ENCODE assay signal across 8 cellular contexts in genomic region chr9:15837079-15837679, GRCh38.
DNase-seq lines count a peak whose midpoint lies in the region; ATAC-seq and TF ChIP-seq lines count a peak whose summit lies in the region.

No MANE protein-coding gene starts in this region.

- 4% methylated on average over 4 of the region's 4 CpGs for WGBS in hepatocyte (ENCODE audit: low lambda C conversion rate, missing lambda C conversion rate)
- WGBS in spleen, 5 donors = 3 to 9% (median 4%) methylated on average over 4 of the region's 4 CpGs

- TF ChIP-seq CTCF in hepatocyte (IDR thresholded peaks at IDR 0.05; ENCODE audit: poor library complexity) = peak; percentile 77
- peak in 7 of 11 experiments; percentile 24 to 70 (median 68) for TF ChIP-seq CTCF in spleen (IDR thresholded peaks at IDR 0.05 in 8 of 11, conservative IDR thresholded peaks at IDR 0.05 in 3 of 11)

- no peak for TF ChIP-seq POLR2A in spleen (IDR thresholded peaks at IDR 0.05)

- no peaks in the 10 kb centered on the region for H3K27me3 Mint-ChIP-seq in activated naive CD8-positive, alpha-beta T cell treated with anti-CD3 and anti-CD28 coated beads, Interleukin-2, amount 50 U/mL, for 24 hours
- H3K27me3 Mint-ChIP-seq in activated T-helper 1 cell treated with anti-CD3 and anti-CD28 coated beads, Interleukin-12 subunit alpha, Interleukin-12 subunit beta, Interleukin-2, Interleukin-4 antibody, amounts not matched to agents 30 ng/mL and 10 ng/mL and 1 ng/mL, durations not matched to agents 14 hours and 24 hours and 36 hours (ENCODE audit: insufficient read depth) = no peaks in the 10 kb centered on the region

- H3K36me3 Mint-ChIP-seq in activated naive CD8-positive, alpha-beta T cell treated with anti-CD3 and anti-CD28 coated beads, Interleukin-2, amount 50 U/mL, for 24 hours (ENCODE audit: low read depth) = no peaks in the 10 kb centered on the region
- H3K36me3 Mint-ChIP-seq in activated T-helper 1 cell treated with anti-CD3 and anti-CD28 coated beads, Interleukin-12 subunit alpha, Interleukin-12 subunit beta, Interleukin-2, Interleukin-4 antibody, amounts not matched to agents 30 ng/mL and 10 ng/mL and 1 ng/mL, durations not matched to agents 14 hours and 24 hours and 36 hours (ENCODE audit: low read depth) = no peaks in the 10 kb centered on the region

- H3K27ac ChIP-seq in hepatocyte (no peak overlapping the region), spleen (no peak overlapping the region)

- H3K4me1 ChIP-seq in hepatocyte (ENCODE audit: insufficient read depth) (no peaks in the 10 kb centered on the region), spleen (no peaks in the 10 kb centered on the region)

- no peak overlapping the region for H3K4me3 Mint-ChIP-seq in activated naive CD8-positive, alpha-beta T cell treated with anti-CD3 and anti-CD28 coated beads, Interleukin-2, amount 50 U/mL, for 24 hours
- no peak overlapping the region for H3K4me3 Mint-ChIP-seq in activated T-helper 1 cell treated with anti-CD3 and anti-CD28 coated beads, Interleukin-12 subunit alpha, Interleukin-12 subunit beta, Interleukin-2, Interleukin-4 antibody, amounts not matched to agents 30 ng/mL and 10 ng/mL and 1 ng/mL, durations not matched to agents 14 hours and 24 hours and 36 hours

- H3K79me2 ChIP-seq in hepatocyte = no peaks in the 10 kb centered on the region

- no peaks in the 10 kb centered on the region for H3K9me2 ChIP-seq in hepatocyte (replicated peaks; ENCODE audit: insufficient read depth)

- H3K9me3 ChIP-seq in hepatocyte (ENCODE audit: low read depth) = no peaks in the 10 kb centered on the region
- no peaks in the 10 kb centered on the region for H3K9me3 ChIP-seq in spleen

- no peak overlapping the region for H2AFZ ChIP-seq in hepatocyte

- ATAC-seq in GM18873 (IDR thresholded peaks at IDR 0.05; ENCODE audit: low FRiP score, unreplicated experiment) (peak; percentile 81), HG03066 (IDR thresholded peaks at IDR 0.05; ENCODE audit: low read depth, unreplicated experiment) (peak; percentile 88)
- peak; percentile 61 for ATAC-seq in activated naive CD8-positive, alpha-beta T cell treated with anti-CD3 and anti-CD28 coated beads, Interleukin-2, amount 50 U/mL, for 24 hours

- H3K4me2 ChIP-seq in hepatocyte = no peak overlapping the region

- H3K4me1 Mint-ChIP-seq in activated naive CD8-positive, alpha-beta T cell treated with anti-CD3 and anti-CD28 coated beads, Interleukin-2, amount 50 U/mL, for 24 hours = no peaks in the 10 kb centered on the region
- no peaks in the 10 kb centered on the region for H3K4me1 Mint-ChIP-seq in activated T-helper 1 cell treated with anti-CD3 and anti-CD28 coated beads, Interleukin-12 subunit alpha, Interleukin-12 subunit beta, Interleukin-2, Interleukin-4 antibody, amounts not matched to agents 30 ng/mL and 10 ng/mL and 1 ng/mL, durations not matched to agents 14 hours and 24 hours and 36 hours (ENCODE audit: low read depth)

- H3K27ac Mint-ChIP-seq in activated naive CD8-positive, alpha-beta T cell treated with anti-CD3 and anti-CD28 coated beads, Interleukin-2, amount 50 U/mL, for 24 hours = no peak overlapping the region
- H3K27ac Mint-ChIP-seq in activated T-helper 1 cell treated with anti-CD3 and anti-CD28 coated beads, Interleukin-12 subunit alpha, Interleukin-12 subunit beta, Interleukin-2, Interleukin-4 antibody, amounts not matched to agents 30 ng/mL and 10 ng/mL and 1 ng/mL, durations not matched to agents 14 hours and 24 hours and 36 hours = no peak overlapping the region

- H3K9me3 Mint-ChIP-seq in activated naive CD8-positive, alpha-beta T cell treated with anti-CD3 and anti-CD28 coated beads, Interleukin-2, amount 50 U/mL, for 24 hours = no peaks in the 10 kb centered on the region
- H3K9me3 Mint-ChIP-seq in activated T-helper 1 cell treated with anti-CD3 and anti-CD28 coated beads, Interleukin-12 subunit alpha, Interleukin-12 subunit beta, Interleukin-2, Interleukin-4 antibody, amounts not matched to agents 30 ng/mL and 10 ng/mL and 1 ng/mL, durations not matched to agents 14 hours and 24 hours and 36 hours = no peaks in the 10 kb centered on the region

- H3K36me3 ChIP-seq in hepatocyte (replicated peaks; ENCODE audit: insufficient read depth, low read depth) (no peaks in the 10 kb centered on the region), spleen (no peaks in the 10 kb centered on the region)

- DNase-seq in DMS53 (lab: John Stamatoyannopoulos, UW) (peak; percentile 54), NCI-H2196 (lab: John Stamatoyannopoulos, UW; ENCODE audit: unreplicated experiment) (peak; percentile 81), hepatocyte (ENCODE audit: low spot score) (peak; percentile 80), spleen (no peak)
- DNase-seq in activated naive CD8-positive, alpha-beta T cell treated with anti-CD3 and anti-CD28 coated beads, Interleukin-2, amount 50 U/mL, for 24 hours = peak; percentile 14
- DNase-seq in activated T-helper 1 cell treated with anti-CD3 and anti-CD28 coated beads, Interleukin-12 subunit alpha, Interleukin-12 subunit beta, Interleukin-2, Interleukin-4 antibody, amounts not matched to agents 30 ng/mL and 10 ng/mL and 1 ng/mL, durations not matched to agents 14 hours and 24 hours and 36 hours (ENCODE audit: low spot score) = no peak

- H3K27me3 ChIP-seq in hepatocyte (no peaks in the 10 kb centered on the region), spleen (replicated peaks in 1 of 7) (no peaks in the 10 kb centered on the region)

- intact Hi-C loops in spleen (cut with DNase I; ENCODE audit: low total_unique reads) = no loop called here
- intact Hi-C loops in activated T-helper 1 cell treated with anti-CD3 and anti-CD28 coated beads, Interleukin-12 subunit alpha, Interleukin-12 subunit beta, Interleukin-2, Interleukin-4 antibody, amounts not matched to agents 30 ng/mL and 10 ng/mL and 1 ng/mL, durations not matched to agents 14 hours and 24 hours and 36 hours (cut with micrococcal nuclease) = loop anchor here (5.0 kb wide), 1 partner anchor 1625 kb away; no protein-coding TSS in a partner anchor

- no peaks in the 10 kb centered on the region for H4K20me1 ChIP-seq in hepatocyte (ENCODE audit: insufficient read depth, poor library complexity, severe bottlenecking)

- H3K4me3 ChIP-seq in hepatocyte = no peak overlapping the region
- H3K4me3 ChIP-seq in spleen = no peak overlapping the region

Comparison
In these comparisons a context has a peak if more than half of its experiments do, and no peak if none do; other contexts are left out.
1. DNase-seq: peak in DMS53 (single experiment), NCI-H2196 (single experiment), activated naive CD8-positive, alpha-beta T cell treated with anti-CD3 and anti-CD28 coated beads, Interleukin-2, amount 50 U/mL, for 24 hours (single experiment) and hepatocyte (single experiment); none in spleen (single experiment) and activated T-helper 1 cell treated with anti-CD3 and anti-CD28 coated beads, Interleukin-12 subunit alpha, Interleukin-12 subunit beta, Interleukin-2, Interleukin-4 antibody, amounts not matched to agents 30 ng/mL and 10 ng/mL and 1 ng/mL, durations not matched to agents 14 hours and 24 hours and 36 hours (single experiment).
2. Peak in every context shown above with its lines, with median percentiles within 50 percentile points of each other: ATAC-seq.